In genomic region chr6:90149280-90149679, GRCh38 we compare ENCODE assay signal across 32 cellular contexts.
A peak's percentile ranks its signal among the peaks of the same experiment; 100 is the strongest.
DNase-seq lines count a peak whose midpoint lies in the region; ATAC-seq and TF ChIP-seq lines count a peak whose summit lies in the region.
"Had no signal": no experiment of that assay in that cellular context is flagged by ENCODE, and none has a peak within 500 bp of the region (broad histone marks: within the 10 kb centered on the region; RNA-seq: fewer than 3 reads in every experiment).

No MANE protein-coding gene starts in this region.

- H3K27me3 Mint-ChIP-seq in activated T-cell treated with anti-CD3 and anti-CD28 coated beads, Interleukin-2, amount 50 U/mL, for 24 hours: no peaks in the 10 kb centered on the region
- H3K27me3 Mint-ChIP-seq in endodermal cell (ENCODE audit: insufficient read depth): no peaks in the 10 kb centered on the region
- H3K27me3 Mint-ChIP-seq: CD4-positive, alpha-beta memory T cell had no signal

- no peak overlapping the region for H3K27ac ChIP-seq in DOHH2 (ENCODE audit: low read depth, low read length)
- H3K27ac ChIP-seq in endodermal cell (ENCODE audit: low read depth, low read length): no peak overlapping the region
- no peak overlapping the region for H3K27ac ChIP-seq in trophoblast cell (ENCODE audit: low read depth, low read length)
- H3K27ac ChIP-seq: A549, coronary artery, epithelial cell of prostate, right atrium auricular region, SK-N-MC, stomach, vagina had no signal

- 84 to 91% methylated on average over 3 of the region's 3 CpGs for WGBS in endodermal cell (ENCODE audit: insufficient coverage in 1 of 2, insufficient read length in 1 of 2), 2 experiments
- no CpG with 5 or more reads among the region's 3 CpGs for WGBS in trophoblast cell (ENCODE audit: extremely low coverage, insufficient coverage, insufficient read length)

- no peak overlapping the region for H3K9ac ChIP-seq in endodermal cell (ENCODE audit: extremely low read depth, low read length, poor library complexity, severe bottlenecking)
- no peak overlapping the region for H3K9ac ChIP-seq in trophoblast cell (ENCODE audit: low read length)

- H3K14ac ChIP-seq in trophoblast cell (ENCODE audit: low read length): no peak overlapping the region

- no peak overlapping the region for H4K91ac ChIP-seq in trophoblast cell (ENCODE audit: low read depth, low read length)

- H3K18ac ChIP-seq in trophoblast cell (ENCODE audit: low read length): no peak overlapping the region

- H3K79me2 ChIP-seq in DOHH2 (ENCODE audit: control insufficient read depth, low read length) (peaks cover 100% of the 10 kb centered on the region), trophoblast cell (ENCODE audit: control insufficient read depth, insufficient read depth, low read length, poor library complexity) (no peaks in the 10 kb centered on the region)

- H4K8ac ChIP-seq in trophoblast cell (ENCODE audit: low read depth, low read length): no peak overlapping the region

- H3K9me3 Mint-ChIP-seq in activated T-cell treated with anti-CD3 and anti-CD28 coated beads, Interleukin-2, amount 50 U/mL, for 24 hours: no peaks in the 10 kb centered on the region
- no peaks in the 10 kb centered on the region for H3K9me3 Mint-ChIP-seq in endodermal cell

- H3K4me1 ChIP-seq in DOHH2 (ENCODE audit: control insufficient read depth, low read length) (peaks cover 90% of the 10 kb centered on the region), endodermal cell (ENCODE audit: control insufficient read depth, insufficient read depth, low read length) (peaks cover 5% of the 10 kb centered on the region), trophoblast cell (ENCODE audit: control insufficient read depth in 1 of 2, insufficient read depth in 2 of 2, low read length in 2 of 2) (peaks cover 0 to 2% of the 10 kb centered on the region in 2 experiments)
- H3K4me1 ChIP-seq: A549, right atrium auricular region, stomach had no signal

- no peaks in the 10 kb centered on the region for H3K9me3 ChIP-seq in DOHH2 (ENCODE audit: control insufficient read depth, insufficient read depth, low read length)
- no peaks in the 10 kb centered on the region for H3K9me3 ChIP-seq in endodermal cell (ENCODE audit: control insufficient read depth, low read length)
- no peaks in the 10 kb centered on the region for H3K9me3 ChIP-seq in trophoblast cell (ENCODE audit: insufficient read depth, low read depth, low read length)
- H3K9me3 ChIP-seq: A549, right atrium auricular region, stomach, vagina had no signal

- H3K9me2 ChIP-seq in DOHH2 (replicated peaks; ENCODE audit: control insufficient read depth, low read length): no peaks in the 10 kb centered on the region

- no peak for ATAC-seq in HG03571 (IDR thresholded peaks at IDR 0.05; ENCODE audit: unreplicated experiment)
- ATAC-seq: A549, left colon, PC-3 had no signal

- peaks cover 90% of the 10 kb centered on the region for H3K4me1 Mint-ChIP-seq in activated T-cell treated with anti-CD3 and anti-CD28 coated beads, Interleukin-2, amount 50 U/mL, for 24 hours (ENCODE audit: low read depth)
- H3K4me1 Mint-ChIP-seq in endodermal cell: peaks cover 22% of the 10 kb centered on the region

- H3K4me3 ChIP-seq in DOHH2 (ENCODE audit: low read length) (no peak overlapping the region), endodermal cell (ENCODE audit: low read length) (peak overlapping the region; percentile 42), trophoblast cell (ENCODE audit: low read depth, low read length) (no peak overlapping the region)
- H3K4me3 ChIP-seq: A549, coronary artery, right atrium auricular region, SK-N-MC, smooth muscle cell, stomach, vagina had no signal

- peak overlapping the region; percentile 84 for H3K27ac Mint-ChIP-seq in activated T-cell treated with anti-CD3 and anti-CD28 coated beads, Interleukin-2, amount 50 U/mL, for 24 hours
- H3K27ac Mint-ChIP-seq in endodermal cell: no peak overlapping the region
- H3K27ac Mint-ChIP-seq: T-helper 1 cell treated with Interleukin-12 subunit alpha and Interleukin-12 subunit beta and Interleukin-4 antibody, amounts not matched to agents 30 μg/mL and 1 μg/mL, for 36 hours had no signal

- peaks cover 50% of the 10 kb centered on the region for H3K36me3 Mint-ChIP-seq in activated T-cell treated with anti-CD3 and anti-CD28 coated beads, Interleukin-2, amount 50 U/mL, for 24 hours (ENCODE audit: low read depth)
- no peaks in the 10 kb centered on the region for H3K36me3 Mint-ChIP-seq in endodermal cell (ENCODE audit: low read depth)

- H3K23ac ChIP-seq in trophoblast cell (ENCODE audit: low read length): no peak overlapping the region

- no peaks in the 10 kb centered on the region for H3K27me3 ChIP-seq in DOHH2 (ENCODE audit: control insufficient read depth, low read length)
- H3K27me3 ChIP-seq in endodermal cell (ENCODE audit: control insufficient read depth, insufficient read depth, low read length, poor library complexity, severe bottlenecking): no peaks in the 10 kb centered on the region
- H3K27me3 ChIP-seq in trophoblast cell (ENCODE audit: insufficient read depth, low read length): no peaks in the 10 kb centered on the region
- H3K27me3 ChIP-seq: right atrium auricular region, stomach, vagina had no signal

- H3K4me2 ChIP-seq in DOHH2 (ENCODE audit: low read length) (peak overlapping the region; percentile 28), trophoblast cell (ENCODE audit: low read length) (no peak overlapping the region)
- H3K4me2 ChIP-seq: A549, smooth muscle cell had no signal

- no peak for DNase-seq in activated T-cell treated with anti-CD3 and anti-CD28 coated beads, Interleukin-2, amount 50 U/mL, for 24 hours
- DNase-seq in activated T-cell treated with anti-CD3 and anti-CD28 coated beads, Interleukin-2, amount 50 U/mL, for 1 hour: no peak
- DNase-seq in endodermal cell (no peak), trophoblast cell (peak; percentile 8 to 56), NCI-H2107 (lab: John Stamatoyannopoulos, UW) (no peak), GM10266 (ENCODE audit: extremely low spot score) (no peak)
- DNase-seq: activated CD4-positive, CD25-positive, alpha-beta regulatory T cell treated with anti-CD3 and anti-CD28 coated beads, Interleukin-2, amount 50 U/mL, for 72 hours; AML-193; caudate nucleus; CD4-positive, alpha-beta memory T cell; effector CD8-positive, alpha-beta T cell; H7; KBM-7; left colon; mesendoderm; NCI-H1105; NCI-H2029; NCI-H526; NK-92 treated with Interleukin-12 subunit alpha and Interleukin-12 subunit beta, amount 100 ng/mL, for 24 hours; PC-3; posterior cingulate gyrus; stomach had no signal

- H2BK5ac ChIP-seq in trophoblast cell (ENCODE audit: low read depth, low read length, poor library complexity): no peak overlapping the region

- no peak overlapping the region for H2AK5ac ChIP-seq in trophoblast cell (ENCODE audit: low read length)

- peaks cover 58% of the 10 kb centered on the region; the same call in 1 of the 2 replicates for H4K20me1 ChIP-seq in DOHH2 (ENCODE audit: control insufficient read depth, insufficient read depth, low read depth, low read length)

- H3K36me3 ChIP-seq in DOHH2 (ENCODE audit: control insufficient read depth, low read length): peaks cover 93% of the 10 kb centered on the region
- H3K36me3 ChIP-seq in endodermal cell (ENCODE audit: control insufficient read depth, insufficient read depth, low read length): no peaks in the 10 kb centered on the region
- H3K36me3 ChIP-seq in trophoblast cell (ENCODE audit: control insufficient read depth in 1 of 2, insufficient read depth in 2 of 2, low read length in 2 of 2): no peaks in the 10 kb centered on the region
- H3K36me3 ChIP-seq: right atrium auricular region, stomach, vagina had no signal

- H3K79me1 ChIP-seq in trophoblast cell (ENCODE audit: low read length): peaks cover 2% of the 10 kb centered on the region

- no peak overlapping the region for H3K4ac ChIP-seq in trophoblast cell (ENCODE audit: low read depth, low read length)

- no peak overlapping the region for H4K12ac ChIP-seq in trophoblast cell (ENCODE audit: low read depth, low read length)

- H2AFZ ChIP-seq in trophoblast cell (ENCODE audit: insufficient read depth, low read length, poor library complexity): no peak overlapping the region

- H2BK12ac ChIP-seq in trophoblast cell (ENCODE audit: low read length): no peak overlapping the region

- TF ChIP-seq CTCF in DOHH2 (IDR thresholded peaks at IDR 0.05; ENCODE audit: low read depth, low read length, poor library complexity, severe bottlenecking) (no peak), endodermal cell (conservative IDR thresholded peaks at IDR 0.05) (no peak), GM10266 (IDR thresholded peaks at IDR 0.05; ENCODE audit: control insufficient read depth, insufficient read depth, low read depth, missing control alignments) (no peak)

- peaks cover 33% of the 10 kb centered on the region for H3F3A ChIP-seq in DOHH2 (ENCODE audit: control insufficient read depth, insufficient read depth)

- H3K4me3 Mint-ChIP-seq in activated T-cell treated with anti-CD3 and anti-CD28 coated beads, Interleukin-2, amount 50 U/mL, for 24 hours: no peak overlapping the region
- no peak overlapping the region for H3K4me3 Mint-ChIP-seq in endodermal cell
- H3K4me3 Mint-ChIP-seq: T-helper 1 cell treated with Interleukin-12 subunit alpha and Interleukin-12 subunit beta and Interleukin-4 antibody, amounts not matched to agents 30 μg/mL and 1 μg/mL, for 36 hours had no signal

- H2BK120ac ChIP-seq in trophoblast cell (ENCODE audit: insufficient read depth, low read length, poor library complexity): no peak overlapping the region

Comparison
In these comparisons a context has a peak if more than half of its experiments do, and no peak if none do; other contexts are left out.
1. DNase-seq: peak in trophoblast cell (2 of 2); none in activated T-cell treated with anti-CD3 and anti-CD28 coated beads, Interleukin-2, amount 50 U/mL, for 24 hours (single experiment), activated T-cell treated with anti-CD3 and anti-CD28 coated beads, Interleukin-2, amount 50 U/mL, for 1 hour (single experiment), endodermal cell (single experiment), NCI-H2107 (single experiment) and GM10266 (single experiment).